Comparison of ENCODE assay signal across 1 cellular context in genomic region chr18:23524213-23524707, GRCh38.
TF ChIP-seq lines count a peak whose summit lies in the region.

No MANE protein-coding gene starts in this region.

TF ChIP-seq in liver, 16 proteins besides CTCF, POLR2A, EP300 and RAD21:
- peak; percentile 59 to 73 for TF ChIP-seq RXRA (IDR thresholded peaks at IDR 0.05)
- no peak for TF ChIP-seq HNF4G (IDR thresholded peaks at IDR 0.05)
- TF ChIP-seq, protein P1, sequence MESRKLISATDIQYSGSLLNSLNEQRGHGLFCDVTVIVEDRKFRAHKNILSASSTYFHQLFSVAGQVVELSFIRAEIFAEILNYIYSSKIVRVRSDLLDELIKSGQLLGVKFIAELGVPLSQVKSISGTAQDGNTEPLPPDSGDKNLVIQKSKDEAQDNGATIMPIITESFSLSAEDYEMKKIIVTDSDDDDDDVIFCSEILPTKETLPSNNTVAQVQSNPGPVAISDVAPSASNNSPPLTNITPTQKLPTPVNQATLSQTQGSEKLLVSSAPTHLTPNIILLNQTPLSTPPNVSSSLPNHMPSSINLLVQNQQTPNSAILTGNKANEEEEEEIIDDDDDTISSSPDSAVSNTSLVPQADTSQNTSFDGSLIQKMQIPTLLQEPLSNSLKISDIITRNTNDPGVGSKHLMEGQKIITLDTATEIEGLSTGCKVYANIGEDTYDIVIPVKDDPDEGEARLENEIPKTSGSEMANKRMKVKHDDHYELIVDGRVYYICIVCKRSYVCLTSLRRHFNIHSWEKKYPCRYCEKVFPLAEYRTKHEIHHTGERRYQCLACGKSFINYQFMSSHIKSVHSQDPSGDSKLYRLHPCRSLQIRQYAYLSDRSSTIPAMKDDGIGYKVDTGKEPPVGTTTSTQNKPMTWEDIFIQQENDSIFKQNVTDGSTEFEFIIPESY (IDR thresholded peaks at IDR 0.05) = no peak
- peak; percentile 95 for TF ChIP-seq FOXA2 (IDR thresholded peaks at IDR 0.05)
- no peak for TF ChIP-seq JUND (IDR thresholded peaks at IDR 0.05)
- TF ChIP-seq, protein P2, sequence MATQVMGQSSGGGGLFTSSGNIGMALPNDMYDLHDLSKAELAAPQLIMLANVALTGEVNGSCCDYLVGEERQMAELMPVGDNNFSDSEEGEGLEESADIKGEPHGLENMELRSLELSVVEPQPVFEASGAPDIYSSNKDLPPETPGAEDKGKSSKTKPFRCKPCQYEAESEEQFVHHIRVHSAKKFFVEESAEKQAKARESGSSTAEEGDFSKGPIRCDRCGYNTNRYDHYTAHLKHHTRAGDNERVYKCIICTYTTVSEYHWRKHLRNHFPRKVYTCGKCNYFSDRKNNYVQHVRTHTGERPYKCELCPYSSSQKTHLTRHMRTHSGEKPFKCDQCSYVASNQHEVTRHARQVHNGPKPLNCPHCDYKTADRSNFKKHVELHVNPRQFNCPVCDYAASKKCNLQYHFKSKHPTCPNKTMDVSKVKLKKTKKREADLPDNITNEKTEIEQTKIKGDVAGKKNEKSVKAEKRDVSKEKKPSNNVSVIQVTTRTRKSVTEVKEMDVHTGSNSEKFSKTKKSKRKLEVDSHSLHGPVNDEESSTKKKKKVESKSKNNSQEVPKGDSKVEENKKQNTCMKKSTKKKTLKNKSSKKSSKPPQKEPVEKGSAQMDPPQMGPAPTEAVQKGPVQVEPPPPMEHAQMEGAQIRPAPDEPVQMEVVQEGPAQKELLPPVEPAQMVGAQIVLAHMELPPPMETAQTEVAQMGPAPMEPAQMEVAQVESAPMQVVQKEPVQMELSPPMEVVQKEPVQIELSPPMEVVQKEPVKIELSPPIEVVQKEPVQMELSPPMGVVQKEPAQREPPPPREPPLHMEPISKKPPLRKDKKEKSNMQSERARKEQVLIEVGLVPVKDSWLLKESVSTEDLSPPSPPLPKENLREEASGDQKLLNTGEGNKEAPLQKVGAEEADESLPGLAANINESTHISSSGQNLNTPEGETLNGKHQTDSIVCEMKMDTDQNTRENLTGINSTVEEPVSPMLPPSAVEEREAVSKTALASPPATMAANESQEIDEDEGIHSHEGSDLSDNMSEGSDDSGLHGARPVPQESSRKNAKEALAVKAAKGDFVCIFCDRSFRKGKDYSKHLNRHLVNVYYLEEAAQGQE (IDR thresholded peaks at IDR 0.05) = no peak
- no peak for TF ChIP-seq TAF1 (conservative IDR thresholded peaks at IDR 0.05)
- no peak for TF ChIP-seq NR2F2 (IDR thresholded peaks at IDR 0.05)
- TF ChIP-seq MAX (IDR thresholded peaks at IDR 0.05) = no peak
- no peak for TF ChIP-seq SP1 (IDR thresholded peaks at IDR 0.05)
- TF ChIP-seq HNF4A (conservative IDR thresholded peaks at IDR 0.05) = peak; percentile 48 to 69
- TF ChIP-seq, protein P3, sequence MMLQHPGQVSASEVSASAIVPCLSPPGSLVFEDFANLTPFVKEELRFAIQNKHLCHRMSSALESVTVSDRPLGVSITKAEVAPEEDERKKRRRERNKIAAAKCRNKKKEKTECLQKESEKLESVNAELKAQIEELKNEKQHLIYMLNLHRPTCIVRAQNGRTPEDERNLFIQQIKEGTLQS (IDR thresholded peaks at IDR 0.05) = no peak
- peak; percentile 82 for TF ChIP-seq FOXA1 (IDR thresholded peaks at IDR 0.05)
- TF ChIP-seq EGR1 (IDR thresholded peaks at IDR 0.05; ENCODE audit: low read depth in 2 of 2) = no peak
- TF ChIP-seq YY1 (IDR thresholded peaks at IDR 0.05) = peak; percentile 61
- TF ChIP-seq GABPA (IDR thresholded peaks at IDR 0.05 in 1 of 2, conservative IDR thresholded peaks at IDR 0.05 in 1 of 2) = no peak
TF ChIP-seq in liver: peak in this region for 5.
